Comparison of ENCODE assay signal across 10 cellular contexts in genomic region chr10:29688230-29688634, GRCh38. TPM values are rescaled to one million over a fixed set of nuclear protein-coding genes. Genes with fewer than 3 reads are reported as not detected.
A peak's percentile ranks its signal among the peaks of the same experiment; 100 is the strongest.
DNase-seq lines count a peak whose midpoint lies in the region; ATAC-seq and TF ChIP-seq lines count a peak whose summit lies in the region.
"Had no signal": no experiment of that assay in that cellular context is flagged by ENCODE, and none has a peak within 500 bp of the region (broad histone marks: within the 10 kb centered on the region; RNA-seq: fewer than 3 reads in every experiment).

No MANE protein-coding gene starts in this region.

- ATAC-seq in WTC11 (peak; percentile 83), left lobe of liver (peak; percentile 66), HG02884 (IDR thresholded peaks at IDR 0.05; ENCODE audit: unreplicated experiment) (no peak), Right ventricle myocardium inferior (no peak)

- peak overlapping the region in 3 of 4 donors; percentile 4 to 23 (median 18) for H3K27ac ChIP-seq in transverse colon

- TF ChIP-seq CTCF in WTC11 (IDR thresholded peaks at IDR 0.05) (no peak), transverse colon (IDR thresholded peaks at IDR 0.05) (no peak)

- peak overlapping the region; percentile 91 for H3K27ac Mint-ChIP-seq in WTC11
- H3K27ac Mint-ChIP-seq: activated naive CD8-positive, alpha-beta T cell had no signal

- POLR2A ChIA-PET in WTC11 (lab: Charles Lee) = interaction anchor here (1.0 to 1.1 kb wide), 2 partner anchors 70 to 99 kb away, joined by 3 to 6 read pairs; no protein-coding TSS in a partner anchor

- H3K9me3 ChIP-seq in transverse colon = no peaks in the 10 kb centered on the region

- peaks cover 32% of the 10 kb centered on the region for H3K36me3 Mint-ChIP-seq in WTC11

- DNase-seq in NCI-H2171 treated with DMSO at 0.1 percent for 48 hours (lab: John Stamatoyannopoulos, UW) = peak; percentile 60
- no peak for DNase-seq in NCI-H2171 (lab: John Stamatoyannopoulos, UW)
- DNase-seq in WTC11 (ENCODE audit: low spot score) = peak; percentile 52
- DNase-seq in left lobe of liver (ENCODE audit: low spot score) = no peak
- no peak for DNase-seq in transverse colon
- DNase-seq in Right ventricle myocardium inferior (ENCODE audit: missing footprints) = no peak
- no peak for DNase-seq in activated naive CD4-positive, alpha-beta T cell treated with Interleukin-2 at 50 U/mL for 16 hours

- H3K4me1 Mint-ChIP-seq in WTC11 = peaks cover 86% of the 10 kb centered on the region

- intact Hi-C loops in transverse colon (cut with DNase I; ENCODE audit: low total_unique reads) (no loop called here), Right ventricle myocardium inferior (cut with DNase I) (no loop called here)

- CTCF ChIA-PET in WTC11 (lab: Charles Lee) = interaction anchor here (0.7 to 1.9 kb wide), 3 partner anchors 14 to 191 kb away, joined by 3 to 6 read pairs (median 3); no protein-coding TSS in a partner anchor

- peak overlapping the region; percentile 2 for H3K4me3 Mint-ChIP-seq in WTC11
- H3K4me3 Mint-ChIP-seq: activated naive CD8-positive, alpha-beta T cell had no signal

- peaks cover 0 to 34% (median 14%) of the 10 kb centered on the region in 4 donors for H3K4me1 ChIP-seq in transverse colon

- TF ChIP-seq POLR2A in transverse colon (IDR thresholded peaks at IDR 0.05) = no peak

- WGBS in transverse colon (ENCODE audit: low coverage in 1 of 2), 2 donors = 50 to 60% methylated on average over 4 to 7 of the region's 7 CpGs

- no peaks in the 10 kb centered on the region for H3K27me3 Mint-ChIP-seq in WTC11 (ENCODE audit: low read depth)
- H3K27me3 Mint-ChIP-seq: activated naive CD8-positive, alpha-beta T cell had no signal

- H3K9me3 Mint-ChIP-seq in WTC11 = peaks cover 5% of the 10 kb centered on the region; the same call in 1 of the 2 replicates

- H3K27me3 ChIP-seq in transverse colon = no peaks in the 10 kb centered on the region

- peaks cover 0 to 19% (median 3%) of the 10 kb centered on the region in 4 donors for H3K36me3 ChIP-seq in transverse colon

- in situ Hi-C loops in transverse colon (cut with MboI; ENCODE audit: low pct_ligation_motif_present in 1 of 4, low pct_unique_long_range_greater_than_20kb in 1 of 4, low sequenced_read_pairs in 3 of 4) = no loop called here

- no peak for TF ChIP-seq EP300 in transverse colon (IDR thresholded peaks at IDR 0.05; ENCODE audit: low read depth)

- H3K4me3 ChIP-seq in transverse colon = no peak overlapping the region
- H3K4me3 ChIP-seq: SK-N-MC had no signal

TF ChIP-seq in WTC11, 78 proteins besides CTCF, POLR2A, EP300 and RAD21:
- TF ChIP-seq ZNF423 (CRISPR knock-in tag; IDR thresholded peaks at IDR 0.05) (peak; percentile 54; the same call in 1 of the 2 replicates), STAT6 (CRISPR knock-in tag; conservative IDR thresholded peaks at IDR 0.05; ENCODE audit: low read depth) (no peak), ATF2 (CRISPR knock-in tag; IDR thresholded peaks at IDR 0.05; ENCODE audit: borderline replicate concordance, low read depth) (no peak), USF2 (CRISPR knock-in tag; IDR thresholded peaks at IDR 0.05) (peak; percentile 59), FOXP1 (CRISPR knock-in tag; IDR thresholded peaks at IDR 0.05; ENCODE audit: borderline replicate concordance) (no peak), SP1 (CRISPR knock-in tag; conservative IDR thresholded peaks at IDR 0.05) (0 out of 2 replicates have a peak, but pooled peaks have one; percentile 29), FOXK1 (CRISPR knock-in tag; IDR thresholded peaks at IDR 0.05) (no peak), FOXP4 (CRISPR knock-in tag; IDR thresholded peaks at IDR 0.05) (peak; percentile 88; the same call in 1 of the 2 replicates), JAZF1 (CRISPR knock-in tag; IDR thresholded peaks at IDR 0.05) (no peak), MAX (CRISPR knock-in tag; IDR thresholded peaks at IDR 0.05) (0 out of 2 replicates have a peak, but pooled peaks have one; percentile 20), NR2C2 (CRISPR knock-in tag; IDR thresholded peaks at IDR 0.05) (peak; percentile 83), CREM (CRISPR knock-in tag; IDR thresholded peaks at IDR 0.05) (peak; percentile 51; the same call in 1 of the 2 replicates)
- TF ChIP-seq, protein P1, sequence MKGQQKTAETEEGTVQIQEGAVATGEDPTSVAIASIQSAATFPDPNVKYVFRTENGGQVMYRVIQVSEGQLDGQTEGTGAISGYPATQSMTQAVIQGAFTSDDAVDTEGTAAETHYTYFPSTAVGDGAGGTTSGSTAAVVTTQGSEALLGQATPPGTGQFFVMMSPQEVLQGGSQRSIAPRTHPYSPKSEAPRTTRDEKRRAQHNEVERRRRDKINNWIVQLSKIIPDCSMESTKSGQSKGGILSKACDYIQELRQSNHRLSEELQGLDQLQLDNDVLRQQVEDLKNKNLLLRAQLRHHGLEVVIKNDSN (CRISPR knock-in tag; IDR thresholded peaks at IDR 0.05) = peak; percentile 48; the same call in 1 of the 2 replicates

RNA-seq across cellular contexts. Expression of gene SVIL, which starts 53.5 kb away (rescaled TPM):
- total RNA-seq in WTC11 (2021) (27.1 to 28.7 TPM (median 28.0 TPM) in 3 replicates), left lobe of liver (16.2 TPM), transverse colon (100 to 1,000 TPM; 146 to 192 (median 156) TPM), Right ventricle myocardium inferior (327 TPM)

Comparison
In these comparisons a context has a peak if more than half of its experiments do, and no peak if none do; other contexts are left out.
1. DNase-seq: peak in NCI-H2171 treated with DMSO at 0.1 percent for 48 hours (single experiment) and WTC11 (single experiment); none in NCI-H2171 (single experiment), left lobe of liver (single experiment), transverse colon (single experiment), Right ventricle myocardium inferior (single experiment) and activated naive CD4-positive, alpha-beta T cell treated with Interleukin-2 at 50 U/mL for 16 hours (single experiment).
2. ATAC-seq: peak in WTC11 (single experiment) and left lobe of liver (single experiment); none in HG02884 (single experiment) and Right ventricle myocardium inferior (single experiment).